21 cellular contexts compared by ENCODE assay signal in the genomic region with DNA sequence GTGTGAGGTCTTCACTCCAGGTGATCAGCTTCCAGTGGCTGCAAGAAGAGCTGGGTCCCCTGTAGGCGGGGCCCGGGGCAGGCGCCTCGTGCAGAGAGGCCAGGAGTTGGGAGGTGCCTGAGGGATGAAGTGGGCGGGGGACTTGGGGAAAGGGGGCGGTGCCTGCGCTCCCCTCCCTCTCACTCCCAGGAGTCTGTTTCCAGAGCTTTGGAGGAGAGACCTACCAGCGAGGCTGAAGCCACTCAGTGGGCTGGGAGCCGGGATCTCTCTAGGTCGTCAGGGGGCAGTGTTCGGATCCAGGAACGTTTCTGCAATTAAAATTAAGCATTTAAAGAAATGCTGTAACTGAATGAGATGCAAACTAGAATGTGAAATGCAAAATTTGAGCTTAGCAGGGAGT. TPM values are rescaled to one million over a fixed set of nuclear protein-coding genes. Genes with fewer than 3 reads are reported as not detected.
DNase-seq lines count a peak whose midpoint lies in the region; TF ChIP-seq lines count a peak whose summit lies in the region.
"Had no signal": no experiment of that assay in that cellular context is flagged by ENCODE, and none has a peak within 500 bp of the region (broad histone marks: within the 10 kb centered on the region; RNA-seq: fewer than 3 reads in every experiment).

No MANE protein-coding gene starts in this region.

- H3K36me3 ChIP-seq in H7 (replicated peaks; ENCODE audit: control insufficient read depth, insufficient read depth, low read length): peaks cover 3% of the 10 kb centered on the region
- H3K36me3 ChIP-seq in NT2/D1 (ENCODE audit: insufficient read depth, insufficient read length, low read length): peaks cover 46% of the 10 kb centered on the region
- H3K36me3 ChIP-seq in endodermal cell (ENCODE audit: control insufficient read depth, insufficient read depth, low read length): peaks cover 67% of the 10 kb centered on the region
- H3K36me3 ChIP-seq in prostate gland: peaks cover 5 to 7% of the 10 kb centered on the region in 2 donors

- H3K27me3 ChIP-seq in H7 (ENCODE audit: control insufficient read depth, insufficient read depth, low read length): no peaks in the 10 kb centered on the region
- H3K27me3 ChIP-seq in NT2/D1 (ENCODE audit: insufficient read depth, insufficient read length): no peaks in the 10 kb centered on the region
- no peaks in the 10 kb centered on the region for H3K27me3 ChIP-seq in endodermal cell (ENCODE audit: control insufficient read depth, insufficient read depth, low read length, poor library complexity, severe bottlenecking)
- no peaks in the 10 kb centered on the region for H3K27me3 ChIP-seq in prostate gland (replicated peaks; ENCODE audit: insufficient read depth)
- H3K27me3 ChIP-seq: BE2C had no signal

- intact Hi-C loops in prostate gland (cut with DNase I): no loop called here

- H3K4me3 ChIP-seq in H7 (ENCODE audit: insufficient read depth, low read depth, low read length) (no peak overlapping the region), NT2/D1 (ENCODE audit: insufficient read length, low read depth) (no peak overlapping the region), endodermal cell (ENCODE audit: low read length) (no peak overlapping the region), prostate gland (no peak overlapping the region)
- H3K4me3 ChIP-seq: HAP-1 had no signal

- H3K36me3 Mint-ChIP-seq in endodermal cell (ENCODE audit: low read depth): peaks cover 64% of the 10 kb centered on the region
- peaks cover 87% of the 10 kb centered on the region for H3K36me3 Mint-ChIP-seq in activated CD4-positive, alpha-beta T cell treated with anti-CD3 and anti-CD28 coated beads, Interleukin-2, amount 10 ng/mL, durations not matched to agents 7 days and 5 days (ENCODE audit: low read depth)

- CTCF ChIA-PET in activated CD4-positive, alpha-beta T cell treated with anti-CD3 and anti-CD28 coated beads, Interleukin-2, amount 10 ng/mL, durations not matched to agents 7 days and 5 days (lab: Charles Lee): no interaction called here

- H3K27ac ChIP-seq in endodermal cell (ENCODE audit: low read depth, low read length) (no peak overlapping the region), prostate gland (no peak overlapping the region)

- no peak overlapping the region for H3K27ac Mint-ChIP-seq in endodermal cell
- no peak overlapping the region for H3K27ac Mint-ChIP-seq in activated CD4-positive, alpha-beta T cell treated with anti-CD3 and anti-CD28 coated beads, Interleukin-2, amount 10 ng/mL, durations not matched to agents 7 days and 5 days

- H3K9me3 Mint-ChIP-seq in endodermal cell: no peaks in the 10 kb centered on the region
- peaks cover 23% of the 10 kb centered on the region for H3K9me3 Mint-ChIP-seq in activated CD4-positive, alpha-beta T cell treated with anti-CD3 and anti-CD28 coated beads, Interleukin-2, amount 10 ng/mL, durations not matched to agents 7 days and 5 days

- H3K4me1 Mint-ChIP-seq in endodermal cell: peaks cover 5% of the 10 kb centered on the region
- no peaks in the 10 kb centered on the region for H3K4me1 Mint-ChIP-seq in activated CD4-positive, alpha-beta T cell treated with anti-CD3 and anti-CD28 coated beads, Interleukin-2, amount 10 ng/mL, durations not matched to agents 7 days and 5 days

- H3K4me1 ChIP-seq in NT2/D1 (ENCODE audit: insufficient read depth, insufficient read length) (no peaks in the 10 kb centered on the region), endodermal cell (ENCODE audit: control insufficient read depth, insufficient read depth, low read length) (no peaks in the 10 kb centered on the region), prostate gland (replicated peaks) (no peaks in the 10 kb centered on the region)
- H3K4me1 ChIP-seq: BE2C, HAP-1 had no signal

- WGBS in endodermal cell (ENCODE audit: insufficient coverage in 1 of 2, insufficient read length in 1 of 2), 2 experiments: 85 to 86% methylated on average over 4 to 12 of the region's 12 CpGs
- 79% methylated on average over 12 of the region's 12 CpGs for WGBS in prostate gland

- POLR2A ChIA-PET in activated CD4-positive, alpha-beta T cell treated with anti-CD3 and anti-CD28 coated beads, Interleukin-2, amount 10 ng/mL, durations not matched to agents 7 days and 5 days (lab: Charles Lee): no interaction called here

- no peaks in the 10 kb centered on the region for H3K27me3 Mint-ChIP-seq in endodermal cell (ENCODE audit: insufficient read depth)
- H3K27me3 Mint-ChIP-seq in activated CD4-positive, alpha-beta T cell treated with anti-CD3 and anti-CD28 coated beads, Interleukin-2, amount 10 ng/mL, durations not matched to agents 7 days and 5 days: no peaks in the 10 kb centered on the region

- DNase-seq in H7: peak; percentile 93
- peak; percentile 36 for DNase-seq in NT2/D1 (ENCODE audit: low read depth, low spot score)
- DNase-seq in endodermal cell: peak; percentile 89
- peak; percentile 5 for DNase-seq in left kidney (ENCODE audit: low read depth, low spot score)
- DNase-seq in activated CD4-positive, alpha-beta T cell treated with anti-CD3 and anti-CD28 coated beads, Interleukin-2, amount 10 ng/mL, durations not matched to agents 7 days and 5 days: no peak
- DNase-seq in NCI-H2171 treated with DMSO at 0.1 percent for 48 hours (lab: John Stamatoyannopoulos, UW): no peak
- no peak for DNase-seq in prostate gland (ENCODE audit: low spot score)
- DNase-seq: BE2C, EL, KBM-7, MM.1S, NCI-H1092, NCI-H1436, NCI-H187 treated with DMSO at 0.1 percent for 48 hours, NCI-H226, NCI-H510A treated with DMSO at 0.1 percent for 48 hours, Right ventricle myocardium superior had no signal

- H3K9ac ChIP-seq in NT2/D1 (ENCODE audit: insufficient read length, low read depth) (no peak overlapping the region), endodermal cell (ENCODE audit: extremely low read depth, low read length, poor library complexity, severe bottlenecking) (no peak overlapping the region)

- no peaks in the 10 kb centered on the region for H3K9me3 ChIP-seq in NT2/D1 (ENCODE audit: insufficient read depth, low read length)
- no peaks in the 10 kb centered on the region for H3K9me3 ChIP-seq in endodermal cell (ENCODE audit: control insufficient read depth, low read length)
- H3K9me3 ChIP-seq in prostate gland: no peaks in the 10 kb centered on the region
- H3K9me3 ChIP-seq: BE2C, HAP-1 had no signal

- peak; percentile 45 for TF ChIP-seq CTCF in endodermal cell (conservative IDR thresholded peaks at IDR 0.05)
- no peak for TF ChIP-seq CTCF in prostate gland (IDR thresholded peaks at IDR 0.05)

- H3K4me3 Mint-ChIP-seq in endodermal cell: no peak overlapping the region
- no peak overlapping the region for H3K4me3 Mint-ChIP-seq in activated CD4-positive, alpha-beta T cell treated with anti-CD3 and anti-CD28 coated beads, Interleukin-2, amount 10 ng/mL, durations not matched to agents 7 days and 5 days

- TF ChIP-seq POLR2A in prostate gland (IDR thresholded peaks at IDR 0.05): no peak

RNA-seq across cellular contexts. Expression of gene ZNF160, which starts 11.8 kb away (rescaled TPM):
- 21.6 and 48.7 TPM in 2 replicates for total RNA-seq in H7 (2014; rRNA removed; shearing (Covaris generic))
- 10 to 100 TPM; 51.7 to 78.3 TPM for total RNA-seq in endodermal cell
- polyA plus RNA-seq in endodermal cell (2013, experiment 1 of 2): 33.4 TPM
- 33.4 TPM for polyA plus RNA-seq in endodermal cell (2013, experiment 2 of 2)
- total RNA-seq in activated CD4-positive, alpha-beta T cell treated with anti-CD3 and anti-CD28 coated beads, Interleukin-2, amount 10 ng/mL, durations not matched to agents 7 days and 5 days: 10 to 100 TPM; 40.2 to 42.9 TPM
- total RNA-seq in prostate gland: 10 to 100 TPM; 26.0 to 93.4 TPM

RNA-seq across cellular contexts. Expression of gene ZNF415, which starts 41.3 kb away (rescaled TPM):
- total RNA-seq in H7 (2014; rRNA removed; shearing (Covaris generic)): 5.5 and 9.6 TPM in 2 replicates
- total RNA-seq in endodermal cell (10 to 100 TPM; 12.6 to 19.4 TPM), prostate gland (10 to 100 TPM; 13.7 to 22.8 TPM)
- 10.1 TPM for polyA plus RNA-seq in endodermal cell (2013, experiment 1 of 2)
- 12.3 TPM for polyA plus RNA-seq in endodermal cell (2013, experiment 2 of 2)
- total RNA-seq in activated CD4-positive, alpha-beta T cell treated with anti-CD3 and anti-CD28 coated beads, Interleukin-2, amount 10 ng/mL, durations not matched to agents 7 days and 5 days: 1 to 10 TPM; 1.3 to 1.9 TPM
- total RNA-seq: HT1080 had no signal

RNA-seq across cellular contexts. Expression of gene ERVV-2, which starts 46.9 kb away (rescaled TPM):
- 0.14 and 1.1 TPM in 2 replicates for total RNA-seq in H7 (2014; rRNA removed; shearing (Covaris generic))
- total RNA-seq in endodermal cell (not detected), prostate gland (not detected)
- polyA plus RNA-seq in endodermal cell (2013, experiment 1 of 2): not detected
- not detected for polyA plus RNA-seq in endodermal cell (2013, experiment 2 of 2)
- total RNA-seq in activated CD4-positive, alpha-beta T cell treated with anti-CD3 and anti-CD28 coated beads, Interleukin-2, amount 10 ng/mL, durations not matched to agents 7 days and 5 days: not detected
- total RNA-seq: A673, HT1080, Right ventricle myocardium superior, RPMI7951 had no signal

Comparison
In these comparisons a context has a peak if more than half of its experiments do, and no peak if none do; other contexts are left out.
1. DNase-seq: peak in H7 (single experiment), NT2/D1 (single experiment), endodermal cell (single experiment) and left kidney (single experiment); none in activated CD4-positive, alpha-beta T cell treated with anti-CD3 and anti-CD28 coated beads, Interleukin-2, amount 10 ng/mL, durations not matched to agents 7 days and 5 days (single experiment), NCI-H2171 treated with DMSO at 0.1 percent for 48 hours (single experiment) and prostate gland (single experiment).